ENCODE assay signal across 30 cellular contexts in the genomic region with DNA sequence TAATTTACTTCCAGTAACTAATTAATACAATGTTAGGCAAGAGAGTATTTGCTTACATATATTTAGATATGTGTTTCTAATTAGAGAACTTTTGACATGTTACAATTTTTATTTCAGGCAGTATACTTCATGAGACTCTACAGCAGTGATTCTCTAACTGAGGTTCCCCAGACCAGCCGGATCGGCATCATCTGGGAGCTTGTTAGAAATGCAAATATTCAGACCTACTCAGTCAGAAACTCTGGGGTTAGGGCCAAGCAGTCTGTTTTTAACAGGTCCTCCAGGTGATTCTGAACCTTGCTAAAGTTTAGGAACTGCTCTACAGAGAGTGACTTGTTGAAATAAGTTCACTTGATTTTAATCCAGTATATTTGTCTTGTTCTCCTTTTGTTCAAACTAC. TPM values are rescaled to one million over a fixed set of nuclear protein-coding genes. Genes with fewer than 3 reads are reported as not detected.
DNase-seq lines count a peak whose midpoint lies in the region; ATAC-seq and TF ChIP-seq lines count a peak whose summit lies in the region.
"Had no signal": no experiment of that assay in that cellular context is flagged by ENCODE, and none has a peak within 500 bp of the region (broad histone marks: within the 10 kb centered on the region; RNA-seq: fewer than 3 reads in every experiment).

No MANE protein-coding gene starts in this region.

- H3K4me3 Mint-ChIP-seq in natural killer cell treated with Interleukin-12 subunit alpha and Interleukin-12 subunit beta and Interleukin-15 and Interleukin-18, amount 100 ng/mL, for 72 hours: no peak overlapping the region
- no peak overlapping the region for H3K4me3 Mint-ChIP-seq in stimulated activated effector memory CD8-positive, alpha-beta T cell treated with anti-CD3 and anti-CD28 coated beads, Interleukin-12 subunit alpha, Interleukin-12 subunit beta, amount 100 ng/mL, for 72 hours
- H3K4me3 Mint-ChIP-seq: activated CD8-positive, alpha-beta T cell treated with anti-CD3 and anti-CD28 coated beads, Interleukin-2, amount 10 ng/mL, durations not matched to agents 7 days and 5 days; activated naive CD8-positive, alpha-beta T cell; CD4-positive, alpha-beta T cell; dendritic cell treated with granulocyte-macrophage colony-stimulating factor and Interleukin-4, amounts not matched to agents 40 ng/mL and 50 ng/mL, for 4 days; endodermal cell; stimulated activated naive B cell treated with anti-CD40 and anti-IgM and Interleukin-4, amounts not matched to agents 10 μg/mL and 1 μg/mL and 100 μg/mL, for 72 hours had no signal

- TF ChIP-seq POLR2A in IMR-90 (IDR thresholded peaks at IDR 0.05; ENCODE audit: low read depth, low read length): no peak
- TF ChIP-seq POLR2A in gastrocnemius medialis (IDR thresholded peaks at IDR 0.05): no peak

- no peak overlapping the region for H4K91ac ChIP-seq in IMR-90 (ENCODE audit: insufficient read depth, low read depth, low read length)

- no peaks in the 10 kb centered on the region for H3K36me3 Mint-ChIP-seq in natural killer cell treated with Interleukin-12 subunit alpha and Interleukin-12 subunit beta and Interleukin-15 and Interleukin-18, amount 100 ng/mL, for 72 hours
- no peaks in the 10 kb centered on the region for H3K36me3 Mint-ChIP-seq in stimulated activated effector memory CD8-positive, alpha-beta T cell treated with anti-CD3 and anti-CD28 coated beads, Interleukin-12 subunit alpha, Interleukin-12 subunit beta, amount 100 ng/mL, for 72 hours

- H3K9me3 ChIP-seq in IMR-90 (ENCODE audit: control insufficient read depth, insufficient read depth, low read length): no peaks in the 10 kb centered on the region
- no peaks in the 10 kb centered on the region for H3K9me3 ChIP-seq in left lung
- H3K9me3 ChIP-seq in gastrocnemius medialis: no peaks in the 10 kb centered on the region
- H3K9me3 ChIP-seq: esophagus muscularis mucosa, heart right ventricle had no signal

- no peak overlapping the region for H3K9ac ChIP-seq in IMR-90 (ENCODE audit: low read depth, low read length)

- H3K23ac ChIP-seq in IMR-90 (ENCODE audit: low read depth, low read length): peak overlapping the region; percentile 10; the same call in 1 of the 2 replicates

- TF ChIP-seq RAD21 in IMR-90 (IDR thresholded peaks at IDR 0.05; ENCODE audit: low read length): no peak

- H4K5ac ChIP-seq in IMR-90 (ENCODE audit: low read depth, low read length): no peak overlapping the region

- H3K27ac ChIP-seq in IMR-90 (ENCODE audit: insufficient read depth, low read length) (no peak overlapping the region), left lung (no peak overlapping the region), gastrocnemius medialis (peak overlapping the region; percentile 77 to 83 (median 78))
- H3K27ac ChIP-seq: 22Rv1, foreskin keratinocyte had no signal

- H2BK5ac ChIP-seq in IMR-90 (ENCODE audit: low read depth, low read length, poor library complexity, severe bottlenecking): no peak overlapping the region

- intact Hi-C loops in IMR-90 (cut with micrococcal nuclease): no loop called here
- intact Hi-C loops in left lung (cut with DNase I): no loop called here
- intact Hi-C loops in gastrocnemius medialis (cut with DNase I; ENCODE audit: low total_unique reads): loop anchor here (2.0 kb wide), 1 partner anchor 45 kb away; no protein-coding TSS in a partner anchor
- intact Hi-C loops in sciatic nerve (cut with DNase I): no loop called here

- dilution Hi-C loops in IMR-90 (cut with HindIII; ENCODE audit: low sequenced_read_pairs, unreplicated experiment): no loop called here

- H2AK5ac ChIP-seq in IMR-90 (ENCODE audit: low read depth, low read length): no peak overlapping the region

- H3K4ac ChIP-seq in IMR-90 (ENCODE audit: low read depth, low read length): no peak overlapping the region

- H3K36me3 ChIP-seq in IMR-90 (ENCODE audit: control insufficient read depth, insufficient read depth, low read length): no peaks in the 10 kb centered on the region
- H3K36me3 ChIP-seq in left lung: no peaks in the 10 kb centered on the region
- no peaks in the 10 kb centered on the region for H3K36me3 ChIP-seq in gastrocnemius medialis
- H3K36me3 ChIP-seq: esophagus muscularis mucosa, heart right ventricle had no signal

- no peak overlapping the region for H3K4me3 ChIP-seq in IMR-90 (ENCODE audit: insufficient read depth, low read depth, low read length)
- no peak overlapping the region for H3K4me3 ChIP-seq in left lung
- H3K4me3 ChIP-seq in gastrocnemius medialis: no peak overlapping the region
- H3K4me3 ChIP-seq: esophagus muscularis mucosa, heart right ventricle had no signal

- H3K4me1 Mint-ChIP-seq in natural killer cell treated with Interleukin-12 subunit alpha and Interleukin-12 subunit beta and Interleukin-15 and Interleukin-18, amount 100 ng/mL, for 72 hours (ENCODE audit: low read depth in 2 of 2): peaks cover 34 to 39% of the 10 kb centered on the region in 2 donors
- peaks cover 35% of the 10 kb centered on the region for H3K4me1 Mint-ChIP-seq in stimulated activated effector memory CD8-positive, alpha-beta T cell treated with anti-CD3 and anti-CD28 coated beads, Interleukin-12 subunit alpha, Interleukin-12 subunit beta, amount 100 ng/mL, for 72 hours

- no peak overlapping the region for H2BK120ac ChIP-seq in IMR-90 (ENCODE audit: low read depth, low read length)

- TF ChIP-seq CTCF in IMR-90 (conservative IDR thresholded peaks at IDR 0.05; ENCODE audit: low read depth, low read length) (no peak), left lung (IDR thresholded peaks at IDR 0.05) (no peak), gastrocnemius medialis (IDR thresholded peaks at IDR 0.05 in 4 of 5, conservative IDR thresholded peaks at IDR 0.05 in 1 of 5) (no peak)

- H4K20me1 ChIP-seq in IMR-90 (ENCODE audit: insufficient read depth, low read length): 0 out of 2 replicates have a peak, but pooled peaks cover 6% of the 10 kb centered on the region

- no TSS peak for BruUV-seq in IMR-90 (replicated peaks; lab: Mats Ljungman, UMichigan)

- CTCF ChIA-PET in IMR-90 (lab: Yijun Ruan, JAX): no interaction called here

- no peaks in the 10 kb centered on the region for H3K9me1 ChIP-seq in IMR-90 (ENCODE audit: insufficient read depth, low read length)

- H3K4me2 ChIP-seq in IMR-90 (ENCODE audit: low read depth, low read length): no peak overlapping the region

- no peaks in the 10 kb centered on the region for H3K9me3 Mint-ChIP-seq in natural killer cell treated with Interleukin-12 subunit alpha and Interleukin-12 subunit beta and Interleukin-15 and Interleukin-18, amount 100 ng/mL, for 72 hours
- no peaks in the 10 kb centered on the region for H3K9me3 Mint-ChIP-seq in stimulated activated effector memory CD8-positive, alpha-beta T cell treated with anti-CD3 and anti-CD28 coated beads, Interleukin-12 subunit alpha, Interleukin-12 subunit beta, amount 100 ng/mL, for 72 hours
- H3K9me3 Mint-ChIP-seq: CD4-positive, alpha-beta T cell; dendritic cell treated with granulocyte-macrophage colony-stimulating factor and Interleukin-4, amounts not matched to agents 40 ng/mL and 50 ng/mL, for 4 days; endodermal cell; stimulated activated naive B cell treated with anti-CD40 and anti-IgM and Interleukin-4, amounts not matched to agents 10 μg/mL and 1 μg/mL and 100 μg/mL, for 72 hours had no signal

- H3K14ac ChIP-seq in IMR-90 (replicated peaks; ENCODE audit: low read depth, low read length): no peak overlapping the region

- H3K79me1 ChIP-seq in IMR-90 (ENCODE audit: low read depth in 1 of 2, low read length in 2 of 2): peaks cover 13 to 27% of the 10 kb centered on the region in 2 experiments

- H3K27me3 ChIP-seq in IMR-90 (ENCODE audit: control insufficient read depth, insufficient read depth, low read length) (no peaks in the 10 kb centered on the region), left lung (no peaks in the 10 kb centered on the region), gastrocnemius medialis (no peaks in the 10 kb centered on the region)
- H3K27me3 ChIP-seq: esophagus muscularis mucosa, foreskin keratinocyte, heart right ventricle had no signal

- peak; percentile 35 for DNase-seq in DMS 273 (lab: John Stamatoyannopoulos, UW; ENCODE audit: unreplicated experiment)
- no peak for DNase-seq in DMS 273 treated with DMSO at 0.1 percent for 48 hours (lab: John Stamatoyannopoulos, UW)
- DNase-seq in IMR-90: no peak
- DNase-seq in left lung: no peak
- no peak for DNase-seq in gastrocnemius medialis
- DNase-seq in natural killer cell treated with Interleukin-12 subunit alpha and Interleukin-12 subunit beta and Interleukin-15 and Interleukin-18, amount 100 ng/mL, for 72 hours (ENCODE audit: low spot score): no peak
- no peak for DNase-seq in sciatic nerve (ENCODE audit: low spot score)
- DNase-seq in stimulated activated effector memory CD8-positive, alpha-beta T cell treated with anti-CD3 and anti-CD28 coated beads, Interleukin-12 subunit alpha, Interleukin-12 subunit beta, amount 100 ng/mL, for 72 hours (ENCODE audit: low spot score in 2 of 2): no peak
- DNase-seq: activated CD8-positive, alpha-beta T cell treated with anti-CD3 and anti-CD28 coated beads, Interleukin-2, amount 10 ng/mL, durations not matched to agents 7 days and 5 days; anterior cingulate cortex; caudate nucleus; CD4-positive, alpha-beta T cell; endodermal cell; foreskin keratinocyte; heart right ventricle; KG1; kidney glomerular epithelial cell; MM.1S; NCI-H1417; NCI-H2081 treated with DMSO at 0.1 percent for 48 hours; NCI-H446; NCI-H82; stimulated activated CD4-positive, alpha-beta T cell treated with anti-CD3 and anti-CD28 coated beads, Interleukin-4, amount 100 ng/mL, for 24 hours; stimulated activated naive B cell treated with anti-CD40 and anti-IgM and Interleukin-4, amounts not matched to agents 10 μg/mL and 1 μg/mL and 100 μg/mL, for 72 hours; T-helper 2 cell had no signal

- no peak overlapping the region for H2BK20ac ChIP-seq in IMR-90 (ENCODE audit: low read depth, low read length)

- H3K4me1 ChIP-seq in IMR-90 (ENCODE audit: control insufficient read depth, insufficient read depth, low read length) (peaks cover 2% of the 10 kb centered on the region; the same call in 1 of the 2 replicates), left lung (peaks cover 11 to 22% of the 10 kb centered on the region in 2 donors), gastrocnemius medialis (peaks cover 55 to 57% of the 10 kb centered on the region in 2 donors)
- H3K4me1 ChIP-seq: foreskin keratinocyte had no signal

- ATAC-seq in IMR-90 (ENCODE audit: low read depth): no peak
- ATAC-seq in left lung: peak; percentile 80
- no peak for ATAC-seq in gastrocnemius medialis
- ATAC-seq in natural killer cell treated with Interleukin-12 subunit alpha and Interleukin-12 subunit beta and Interleukin-15 and Interleukin-18, amount 100 ng/mL, for 72 hours: no peak
- no peak for ATAC-seq in sciatic nerve
- no peak for ATAC-seq in stimulated activated effector memory CD8-positive, alpha-beta T cell treated with anti-CD3 and anti-CD28 coated beads, Interleukin-12 subunit alpha, Interleukin-12 subunit beta, amount 100 ng/mL, for 72 hours
- ATAC-seq: activated CD8-positive, alpha-beta T cell treated with anti-CD3 and anti-CD28 coated beads, Interleukin-2, amount 10 ng/mL, durations not matched to agents 7 days and 5 days; foreskin keratinocyte; SK-N-SH treated with all-trans-retinoic acid at 6 μM for 48 hours; stimulated activated naive B cell treated with anti-CD40 and anti-IgM and Interleukin-4, amounts not matched to agents 10 μg/mL and 1 μg/mL and 100 μg/mL, for 72 hours had no signal

- H3K18ac ChIP-seq in IMR-90 (ENCODE audit: low read depth, low read length): no peak overlapping the region

- H3K56ac ChIP-seq in IMR-90 (ENCODE audit: extremely low read depth, insufficient read depth, low read length): no peak overlapping the region

- POLR2A ChIA-PET in IMR-90 (lab: Charles Lee; ENCODE audit: unreplicated experiment): no interaction called here

- no CpG with 5 or more reads among the region's 2 CpGs for WGBS in IMR-90 (ENCODE audit: extremely low coverage in 2 of 2, insufficient read length in 1 of 2), 2 experiments

- no peak overlapping the region for H2AK9ac ChIP-seq in IMR-90 (replicated peaks; ENCODE audit: low read depth, low read length, poor library complexity)

- H2BK15ac ChIP-seq in IMR-90 (ENCODE audit: low read depth, low read length): no peak overlapping the region

- in situ Hi-C loops in IMR-90 (cut with MboI; ENCODE audit: low sequenced_read_pairs) (no loop called here), gastrocnemius medialis (cut with MboI; ENCODE audit: low sequenced_read_pairs in 4 of 4) (no loop called here)

- H4K8ac ChIP-seq in IMR-90 (ENCODE audit: low read depth in 2 of 2, low read length in 2 of 2): no peak overlapping the region

- H3K27ac Mint-ChIP-seq in natural killer cell treated with Interleukin-12 subunit alpha and Interleukin-12 subunit beta and Interleukin-15 and Interleukin-18, amount 100 ng/mL, for 72 hours: no peak overlapping the region
- H3K27ac Mint-ChIP-seq in stimulated activated effector memory CD8-positive, alpha-beta T cell treated with anti-CD3 and anti-CD28 coated beads, Interleukin-12 subunit alpha, Interleukin-12 subunit beta, amount 100 ng/mL, for 72 hours: no peak overlapping the region
- H3K27ac Mint-ChIP-seq: activated CD8-positive, alpha-beta T cell treated with anti-CD3 and anti-CD28 coated beads, Interleukin-2, amount 10 ng/mL, durations not matched to agents 7 days and 5 days; activated naive CD8-positive, alpha-beta T cell; CD4-positive, alpha-beta T cell; dendritic cell treated with granulocyte-macrophage colony-stimulating factor and Interleukin-4, amounts not matched to agents 40 ng/mL and 50 ng/mL, for 4 days; endodermal cell; stimulated activated naive B cell treated with anti-CD40 and anti-IgM and Interleukin-4, amounts not matched to agents 10 μg/mL and 1 μg/mL and 100 μg/mL, for 72 hours had no signal

- H3K27me3 Mint-ChIP-seq in natural killer cell treated with Interleukin-12 subunit alpha and Interleukin-12 subunit beta and Interleukin-15 and Interleukin-18, amount 100 ng/mL, for 72 hours: no peaks in the 10 kb centered on the region
- H3K27me3 Mint-ChIP-seq: activated naive CD8-positive, alpha-beta T cell; CD4-positive, alpha-beta T cell; dendritic cell treated with granulocyte-macrophage colony-stimulating factor and Interleukin-4, amounts not matched to agents 40 ng/mL and 50 ng/mL, for 4 days; stimulated activated naive B cell treated with anti-CD40 and anti-IgM and Interleukin-4, amounts not matched to agents 10 μg/mL and 1 μg/mL and 100 μg/mL, for 72 hours had no signal

- no peak overlapping the region for H2AFZ ChIP-seq in IMR-90 (replicated peaks; ENCODE audit: low read length, poor library complexity)

RNA-seq across cellular contexts. Expression of a gene that starts 46.5 kb away (rescaled TPM):
- total RNA-seq in IMR-90 (2012; rRNA removed) (27.5 and 28.1 TPM in 2 replicates), left lung (10 to 100 TPM; 29.2 to 30.8 TPM), gastrocnemius medialis (10 to 100 TPM; 10.5 to 25.0 (median 11.7) TPM), sciatic nerve (42.8 TPM)
- polyA plus RNA-seq in IMR-90 (2012; rRNA removed): 5.2 and 5.4 TPM in 2 replicates
- 1.0 and 5.4 TPM in 2 replicates for polyA plus RNA-seq in IMR-90 (2012; cell fraction: cytosol; rRNA removed)
- polyA plus RNA-seq in IMR-90 (2012; cell fraction: nucleus; rRNA removed; ENCODE audit: low replicate concordance): 2.7 and 13.5 TPM in 2 replicates
- 100 to 1,000 TPM; 116 to 133 TPM for total RNA-seq in natural killer cell treated with Interleukin-12 subunit alpha and Interleukin-12 subunit beta and Interleukin-15 and Interleukin-18, amount 100 ng/mL, for 72 hours

Comparison
In these comparisons a context has a peak if more than half of its experiments do, and no peak if none do; other contexts are left out.
1. H3K27ac ChIP-seq: peak in gastrocnemius medialis (4 of 4); none in IMR-90 (single experiment) and left lung (0 of 2).